In genomic region chr12:45762185-45763110, GRCh38 we compare ENCODE assay signal across 8 cellular contexts. TPM values are rescaled to one million over a fixed set of nuclear protein-coding genes. Genes with fewer than 3 reads are reported as not detected.
DNase-seq lines count a peak whose midpoint lies in the region; ATAC-seq and TF ChIP-seq lines count a peak whose summit lies in the region.

No MANE protein-coding gene starts in this region.

- H3K27me3 ChIP-seq in BE2C, result no peaks in the 10 kb centered on the region

- peak; percentile 50 for ATAC-seq in GM18519 (IDR thresholded peaks at IDR 0.05; ENCODE audit: low FRiP score, unreplicated experiment)
- ATAC-seq in HG02678 (IDR thresholded peaks at IDR 0.05; ENCODE audit: unreplicated experiment), result no peak

- H3K4me3 ChIP-seq in BE2C (ENCODE audit: low read depth, low read length), result no peak overlapping the region

- TF ChIP-seq CTCF in BE2C (IDR thresholded peaks at IDR 0.05; ENCODE audit: low read depth, low read length), result peak; percentile 77

- DNase-seq in BE2C, result peak; percentile 41
- peak; percentile 18 for DNase-seq in NCI-H2081 treated with DMSO at 0.1 percent for 48 hours (lab: John Stamatoyannopoulos, UW)
- peak; percentile 7 for DNase-seq in brain pericyte (ENCODE audit: low read depth, low spot score)
- DNase-seq in left kidney (ENCODE audit: low read depth, low spot score), result peak; percentile 38
- no peak for DNase-seq in activated gamma-delta T cell (lab: John Stamatoyannopoulos, UW)
- DNase-seq in cerebellar nuclear complex (lab: John Stamatoyannopoulos, UW), result no peak

- H3K4me1 ChIP-seq in BE2C, result peaks cover 4% of the 10 kb centered on the region

- no peaks in the 10 kb centered on the region for H3K9me3 ChIP-seq in BE2C

- no peaks in the 10 kb centered on the region for H3K36me3 ChIP-seq in BE2C

RNA-seq across cellular contexts. Expression of gene ARID2, which starts 32.9 kb away (rescaled TPM):
- 14.8 TPM for polyA plus RNA-seq in BE2C (2012; ENCODE audit: insufficient read depth, insufficient read length, low read depth)

Comparison
In these comparisons a context has a peak if more than half of its experiments do, and no peak if none do; other contexts are left out.
1. DNase-seq: peak in BE2C (single experiment), NCI-H2081 treated with DMSO at 0.1 percent for 48 hours (single experiment), brain pericyte (single experiment) and left kidney (single experiment); none in activated gamma-delta T cell (single experiment) and cerebellar nuclear complex (0 of 2).